In genomic region chr3:141659821-141660597, GRCh38 we compare ENCODE assay signal across 8 cellular contexts.
DNase-seq lines count a peak whose midpoint lies in the region; ATAC-seq and TF ChIP-seq lines count a peak whose summit lies in the region.

No MANE protein-coding gene starts in this region.

- no peak for TF ChIP-seq EP300 in SK-N-SH (IDR thresholded peaks at IDR 0.05; ENCODE audit: borderline replicate concordance in 1 of 2, low read depth in 1 of 2, low read length in 1 of 2)
- no peak for TF ChIP-seq EP300 in upper lobe of left lung (IDR thresholded peaks at IDR 0.05)

- H2BK15ac ChIP-seq in H9 (ENCODE audit: low read depth, low read length) = no peak overlapping the region

- H3T11ph ChIP-seq in H9 (ENCODE audit: low read length) = no peak overlapping the region

- WGBS in H9 (ENCODE audit: extremely low coverage, insufficient read length, low lambda C conversion rate) = no CpG with 5 or more reads among the region's 64 CpGs
- WGBS in SK-N-SH (ENCODE audit: low lambda C conversion rate) = 3% methylated on average over 59 of the region's 64 CpGs
- 1% methylated on average over 59 to 64 of the region's 64 CpGs for WGBS in esophagus, 2 donors
- WGBS in upper lobe of left lung, 2 donors = 3 to 9% methylated on average over 6 to 16 of the region's 64 CpGs

- peaks cover 3% of the 10 kb centered on the region; the same call in 1 of the 2 replicates for H3K27me3 ChIP-seq in H9 (ENCODE audit: insufficient read depth, low read length)
- H3K27me3 ChIP-seq in SK-N-SH (ENCODE audit: insufficient read depth) = no peaks in the 10 kb centered on the region
- H3K27me3 ChIP-seq in esophagus (ENCODE audit: control insufficient read depth in 1 of 2, insufficient read depth in 2 of 2, low read length in 2 of 2) = no peaks in the 10 kb centered on the region
- no peaks in the 10 kb centered on the region for H3K27me3 ChIP-seq in upper lobe of left lung

- H3K14ac ChIP-seq in H9 (ENCODE audit: insufficient read depth, low read length) = peak overlapping the region; percentile 74; the same call in 1 of the 2 replicates

- H2AFZ ChIP-seq in H9 (ENCODE audit: low read length) (no peak overlapping the region), SK-N-SH (ENCODE audit: low read depth) (peak overlapping the region; percentile 98)

- H3K36me3 ChIP-seq in SK-N-SH (replicated peaks in 1 of 2; ENCODE audit: control insufficient read depth in 1 of 2, insufficient read depth in 2 of 2, low read length in 1 of 2) (no peaks in the 10 kb centered on the region), esophagus (ENCODE audit: control insufficient read depth in 2 of 2, insufficient read depth in 2 of 2, low read length in 1 of 2) (no peaks in the 10 kb centered on the region), upper lobe of left lung (no peaks in the 10 kb centered on the region)

- H3K4me1 Mint-ChIP-seq in H9 = peaks cover 28 to 30% of the 10 kb centered on the region in 2 experiments

- H2BK20ac ChIP-seq in H9 (ENCODE audit: low read depth, low read length, poor library complexity, severe bottlenecking) = no peak overlapping the region

- H3K79me1 ChIP-seq in H9 (ENCODE audit: insufficient read depth, low read depth, low read length, poor library complexity, severe bottlenecking) = no peaks in the 10 kb centered on the region

- peak; percentile 82 to 92 for ATAC-seq in upper lobe of left lung (ENCODE audit: low FRiP score in 2 of 2)
- no peak for ATAC-seq in GM19467 (IDR thresholded peaks at IDR 0.05; ENCODE audit: unreplicated experiment)

- TF ChIP-seq RAD21 in SK-N-SH (IDR thresholded peaks at IDR 0.05; ENCODE audit: low read length) = no peak

- H3K23ac ChIP-seq in H9 (ENCODE audit: insufficient read length, low read depth, low read length) = no peak overlapping the region

- H3K4ac ChIP-seq in H9 (ENCODE audit: low read depth, low read length) = no peak overlapping the region

- DNase-seq in AG09309 (ENCODE audit: low read depth) = no peak
- DNase-seq in H9 = peak; percentile 46
- DNase-seq in SK-N-SH = peak; percentile 89
- DNase-seq in mucosa of gallbladder (ENCODE audit: low spot score) = peak; percentile 37
- peak; percentile 62 to 93 for DNase-seq in upper lobe of left lung
- DNase-seq in KG1 (lab: John Stamatoyannopoulos, UW) = no peak

- H3K27me3 Mint-ChIP-seq in H9 (ENCODE audit: low read depth) = peaks cover 46% of the 10 kb centered on the region

- H4K20me1 ChIP-seq in H9 (ENCODE audit: control insufficient read depth, insufficient read depth, insufficient read length) (no peaks in the 10 kb centered on the region), SK-N-SH (ENCODE audit: insufficient read depth) (no peaks in the 10 kb centered on the region)

- no peak overlapping the region for H2BK12ac ChIP-seq in H9 (ENCODE audit: insufficient read length, low read depth, low read length)

- H3K4me2 ChIP-seq in H9 (ENCODE audit: insufficient read depth, insufficient read length, low read length) (peak overlapping the region; percentile 28), SK-N-SH (peak overlapping the region; percentile 96)

- H3K9me3 ChIP-seq in H9 (ENCODE audit: control insufficient read depth, low read depth, low read length) (peaks cover 11% of the 10 kb centered on the region), SK-N-SH (no peaks in the 10 kb centered on the region), esophagus (ENCODE audit: control insufficient read depth in 2 of 2, insufficient read depth in 1 of 2, low read depth in 1 of 2, low read length in 1 of 2) (peaks cover 0 to 3% of the 10 kb centered on the region in 2 donors), upper lobe of left lung (no peaks in the 10 kb centered on the region)

- POLR2A ChIA-PET in SK-N-SH (lab: Yijun Ruan, JAX) = interaction anchor here (1.1 kb wide), 1 partner anchor 11 kb away, joined by 4 read pairs; no protein-coding TSS in a partner anchor

- peak overlapping the region; percentile 36 for H3K9ac ChIP-seq in H9 (ENCODE audit: extremely low read depth, insufficient read length, low read length)
- H3K9ac ChIP-seq in SK-N-SH = peak overlapping the region; percentile 44

- no peak overlapping the region for H3K56ac ChIP-seq in H9 (ENCODE audit: insufficient read length, low read depth, low read length)

- no peak overlapping the region for H2AK5ac ChIP-seq in H9 (ENCODE audit: insufficient read length, low read length)

- H4K91ac ChIP-seq in H9 (ENCODE audit: insufficient read length, low read depth, low read length) = no peak overlapping the region

- H3K27ac Mint-ChIP-seq in H9 = peak overlapping the region in 1 of 3 experiments; percentile 75; a peak in 2 of 7 replicates

- H2BK120ac ChIP-seq in H9 (ENCODE audit: low read depth, low read length, poor library complexity, severe bottlenecking) = no peak overlapping the region

- no peak overlapping the region for H4K5ac ChIP-seq in H9 (ENCODE audit: insufficient read length, low read depth, low read length)

- H3K4me1 ChIP-seq in H9 (ENCODE audit: insufficient read depth, low read length) = no peaks in the 10 kb centered on the region; the same call in 1 of the 2 replicates
- peaks cover 3 to 6% of the 10 kb centered on the region in 2 experiments; a peak in 2 of 4 replicates for H3K4me1 ChIP-seq in SK-N-SH (ENCODE audit: control insufficient read depth in 1 of 2, insufficient read depth in 2 of 2, low read depth in 1 of 2, low read length in 1 of 2)
- peaks cover 0 to 2% of the 10 kb centered on the region in 2 donors for H3K4me1 ChIP-seq in esophagus (ENCODE audit: control insufficient read depth in 2 of 2, insufficient read depth in 2 of 2, low read length in 1 of 2)
- H3K4me1 ChIP-seq in upper lobe of left lung = peaks cover 5 to 12% (median 9%) of the 10 kb centered on the region in 4 donors

- H3K27ac ChIP-seq in H9 (ENCODE audit: insufficient read length, low read depth, low read length) (no peak overlapping the region), SK-N-SH (ENCODE audit: low read depth in 2 of 2, low read length in 1 of 2) (no peak overlapping the region), esophagus (ENCODE audit: low read depth in 2 of 2, low read length in 1 of 2) (no peak overlapping the region), upper lobe of left lung (peak overlapping the region in 1 of 4 donors; percentile 0)

- no peak for TF ChIP-seq CTCF in AG09309 (IDR thresholded peaks at IDR 0.05; ENCODE audit: control insufficient read depth, insufficient read depth, low read depth, low read length, missing control alignments)
- TF ChIP-seq CTCF in H9 (conservative IDR thresholded peaks at IDR 0.05) = no peak
- TF ChIP-seq CTCF in SK-N-SH (IDR thresholded peaks at IDR 0.05) = no peak
- no peak for TF ChIP-seq CTCF in upper lobe of left lung (IDR thresholded peaks at IDR 0.05)

- TF ChIP-seq POLR2A in upper lobe of left lung (IDR thresholded peaks at IDR 0.05) = peak in 1 of 4 donors; percentile 29

- no peaks in the 10 kb centered on the region for H3K79me2 ChIP-seq in H9 (ENCODE audit: insufficient read depth, low read length)
- H3K79me2 ChIP-seq in SK-N-SH (ENCODE audit: insufficient read depth) = no peaks in the 10 kb centered on the region

- no peaks in the 10 kb centered on the region for H3K9me2 ChIP-seq in SK-N-SH

- H2BK5ac ChIP-seq in H9 (ENCODE audit: insufficient read length, low read length) = no peak overlapping the region

- H3K36me3 Mint-ChIP-seq in H9 (ENCODE audit: insufficient read depth in 1 of 3, low read depth in 3 of 3) = peaks cover 3 to 21% (median 12%) of the 10 kb centered on the region in 3 experiments; a peak in 4 of 7 replicates

- peaks cover 10% of the 10 kb centered on the region for H3K23me2 ChIP-seq in H9 (ENCODE audit: insufficient read length, low read depth, low read length, poor library complexity, severe bottlenecking)

- no peak overlapping the region for H4K8ac ChIP-seq in H9 (replicated peaks; ENCODE audit: insufficient read length, low read depth, low read length)

- CTCF ChIA-PET in SK-N-SH (lab: Yijun Ruan, JAX) = no interaction called here

- H3K4me3 Mint-ChIP-seq in H9 = peak overlapping the region; percentile 84 to 95

- H3K18ac ChIP-seq in H9 (ENCODE audit: insufficient read length, low read depth, low read length) = peak overlapping the region; percentile 75

- H3F3A ChIP-seq in SK-N-SH (replicated peaks; ENCODE audit: insufficient read depth) = no peaks in the 10 kb centered on the region

- H3K9me3 Mint-ChIP-seq in H9 = peaks cover 13 to 18% of the 10 kb centered on the region in 2 experiments

- H3K4me3 ChIP-seq in AG09309 (ENCODE audit: control insufficient read depth, low read depth, low read length) = peak overlapping the region; percentile 61
- H3K4me3 ChIP-seq in SK-N-SH (ENCODE audit: low read depth in 2 of 2, low read length in 1 of 2) = peak overlapping the region; percentile 62 to 68
- H3K4me3 ChIP-seq in esophagus (ENCODE audit: low read depth in 1 of 2, low read length in 2 of 2) = peak overlapping the region; percentile 47 to 49
- H3K4me3 ChIP-seq in upper lobe of left lung = peak overlapping the region; percentile 38 to 68 (median 48)

TF ChIP-seq in SK-N-SH, 30 proteins besides CTCF, POLR2A, EP300 and RAD21 (continues in another document):
- no peak for TF ChIP-seq EZH2phosphoT487 (IDR thresholded peaks at IDR 0.05; ENCODE audit: borderline replicate concordance, low read depth)
- TF ChIP-seq RXRA (IDR thresholded peaks at IDR 0.05; ENCODE audit: borderline replicate concordance, low read depth) = no peak
- TF ChIP-seq GABPA (IDR thresholded peaks at IDR 0.05; ENCODE audit: low read depth) = no peak
- no peak for TF ChIP-seq PBX3 (IDR thresholded peaks at IDR 0.05)
- TF ChIP-seq TCF12 (IDR thresholded peaks at IDR 0.05) = no peak
- TF ChIP-seq RFX5 (IDR thresholded peaks at IDR 0.05; ENCODE audit: low read length) = no peak
- TF ChIP-seq MXI1 (IDR thresholded peaks at IDR 0.05; ENCODE audit: low read depth, low read length) = peak; percentile 78

Comparison
In these comparisons a context has a peak if more than half of its experiments do, and no peak if none do; other contexts are left out.
1. DNase-seq: peak in H9 (single experiment), SK-N-SH (single experiment), mucosa of gallbladder (single experiment) and upper lobe of left lung (2 of 2); none in AG09309 (single experiment) and KG1 (single experiment).
2. Peak in every context shown above with its lines, with median percentiles within 50 percentile points of each other: H3K4me3 ChIP-seq.